8 cellular contexts compared by ENCODE assay signal in the genomic region with DNA sequence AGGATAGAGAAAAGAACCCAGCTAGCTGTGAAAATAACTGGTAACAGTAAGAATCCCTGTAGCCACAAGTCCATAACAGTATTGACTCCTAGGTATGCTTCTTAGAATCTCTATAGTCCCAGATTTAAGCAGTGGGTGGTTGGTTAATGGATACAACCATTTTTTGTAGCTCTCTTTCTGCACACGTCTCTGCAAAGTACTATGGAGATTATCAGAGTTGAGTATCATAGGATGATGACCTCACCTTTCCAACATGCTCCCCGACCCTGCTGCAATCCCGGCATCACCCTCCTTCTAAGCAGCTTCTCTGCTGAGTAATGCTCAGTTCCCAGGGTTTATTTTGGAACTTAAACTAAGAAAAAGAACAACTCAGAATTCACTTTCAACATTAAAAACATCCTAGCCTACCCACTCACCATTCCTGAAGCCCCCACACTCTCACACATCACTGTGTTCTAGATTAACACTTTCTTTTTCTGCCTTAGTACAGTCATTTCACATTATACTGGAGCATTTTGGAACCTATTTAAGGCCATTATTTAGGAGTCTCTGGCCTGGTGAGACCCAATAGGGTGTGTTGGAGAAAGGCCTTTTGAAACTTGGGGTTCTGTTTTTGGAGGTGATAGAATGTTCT. TPM values are rescaled to one million over a fixed set of nuclear protein-coding genes. Genes with fewer than 3 reads are reported as not detected.
DNase-seq lines count a peak whose midpoint lies in the region; ATAC-seq lines count a peak whose summit lies in the region.
"Had no signal": no experiment of that assay in that cellular context is flagged by ENCODE, and none has a peak within 500 bp of the region (broad histone marks: within the 10 kb centered on the region; RNA-seq: fewer than 3 reads in every experiment).

No MANE protein-coding gene starts in this region.

- H3K4me3 Mint-ChIP-seq in naive thymus-derived CD4-positive, alpha-beta T cell, result no peak overlapping the region

- no peaks in the 10 kb centered on the region for H3K27me3 ChIP-seq in naive thymus-derived CD4-positive, alpha-beta T cell (ENCODE audit: control insufficient read depth in 2 of 2, insufficient read depth in 2 of 2, low read length in 2 of 2)

- no peak for ATAC-seq in naive thymus-derived CD4-positive, alpha-beta T cell
- ATAC-seq in HG03565 (IDR thresholded peaks at IDR 0.05; ENCODE audit: unreplicated experiment), result no peak
- ATAC-seq in GM21528 (IDR thresholded peaks at IDR 0.05; ENCODE audit: low FRiP score, unreplicated experiment), result no peak

- DNase-seq in GM03348 (ENCODE audit: low spot score) (peak; percentile 84), RPMI7951 (ENCODE audit: low read depth) (peak; percentile 62), fibroblast of peridontal ligament (ENCODE audit: extremely low read depth) (peak; percentile 90), skeletal muscle cell (ENCODE audit: low read depth) (no peak)
- DNase-seq in naive thymus-derived CD4-positive, alpha-beta T cell, result no peak
- DNase-seq: NCI-H1417 had no signal

- peaks cover 7 to 18% (median 8%) of the 10 kb centered on the region in 5 donors for H3K36me3 Mint-ChIP-seq in naive thymus-derived CD4-positive, alpha-beta T cell

- H3K9me3 Mint-ChIP-seq in naive thymus-derived CD4-positive, alpha-beta T cell, result no peaks in the 10 kb centered on the region

- intact Hi-C loops in naive thymus-derived CD4-positive, alpha-beta T cell (cut with micrococcal nuclease), result no loop called here

- H3K27ac ChIP-seq in naive thymus-derived CD4-positive, alpha-beta T cell (ENCODE audit: low read depth, low read length), result no peak overlapping the region

- H3K4me1 ChIP-seq in naive thymus-derived CD4-positive, alpha-beta T cell (ENCODE audit: control insufficient read depth in 2 of 2, insufficient read depth in 2 of 2, low read length in 2 of 2), result peaks cover 0 to 4% of the 10 kb centered on the region in 2 donors

- no peaks in the 10 kb centered on the region for H3K27me3 Mint-ChIP-seq in naive thymus-derived CD4-positive, alpha-beta T cell

- CTCF ChIA-PET in naive thymus-derived CD4-positive, alpha-beta T cell (lab: Charles Lee), result interaction anchor here (0.6 to 6.3 kb wide), 3 partner anchors 12 to 289 kb away, joined by 3 to 74 read pairs (median 3); no protein-coding TSS in a partner anchor

- peaks cover 17 to 32% (median 24%) of the 10 kb centered on the region in 7 donors for H3K4me1 Mint-ChIP-seq in naive thymus-derived CD4-positive, alpha-beta T cell

- H3K9me3 ChIP-seq in naive thymus-derived CD4-positive, alpha-beta T cell (ENCODE audit: control insufficient read depth in 2 of 3, low read length in 3 of 3), result no peaks in the 10 kb centered on the region

- POLR2A ChIA-PET in naive thymus-derived CD4-positive, alpha-beta T cell (lab: Charles Lee), result interaction anchor here (0.5 to 12.8 kb wide), 7 partner anchors 9 to 336 kb away, joined by 3 to 253 read pairs (median 17); partner anchors contain the start of genes C1orf56, GABPB2, PSMB4 and SEMA6C

- H3K4me3 ChIP-seq in skeletal muscle cell (ENCODE audit: low read depth, low read length), result peak overlapping the region; percentile 8
- H3K4me3 ChIP-seq in naive thymus-derived CD4-positive, alpha-beta T cell (ENCODE audit: low read length), result no peak overlapping the region

- H3K27ac Mint-ChIP-seq in naive thymus-derived CD4-positive, alpha-beta T cell, result peak overlapping the region in 2 of 9 donors; percentile 8 to 28

- peaks cover 0 to 16% (median 0%) of the 10 kb centered on the region in 3 experiments for H3K36me3 ChIP-seq in naive thymus-derived CD4-positive, alpha-beta T cell (ENCODE audit: control insufficient read depth in 2 of 3, insufficient read depth in 3 of 3, low read length in 3 of 3)

RNA-seq across cellular contexts. Expression of gene MLLT11, which starts 2.7 kb away (rescaled TPM):
- 16.8 and 20.5 TPM in 2 replicates for total RNA-seq in RPMI7951 (2014; rRNA removed; shearing (Covaris generic))
- 1 to 10 TPM; 3.3 to 6.0 (median 4.6) TPM for total RNA-seq in naive thymus-derived CD4-positive, alpha-beta T cell
- polyA plus RNA-seq in naive thymus-derived CD4-positive, alpha-beta T cell, result 1 to 10 TPM; 3.7 to 4.8 TPM

RNA-seq across cellular contexts. Expression of gene CDC42SE1, which starts 3.4 kb away (rescaled TPM):
- 54.9 and 60.2 TPM in 2 replicates for total RNA-seq in RPMI7951 (2014; rRNA removed; shearing (Covaris generic))
- total RNA-seq in naive thymus-derived CD4-positive, alpha-beta T cell, result 100 to 1,000 TPM; 362 to 516 (median 425) TPM
- 100 to 1,000 TPM in 1 of 2 donors, 10 to 100 TPM in 1; 85.6 to 111 TPM for polyA plus RNA-seq in naive thymus-derived CD4-positive, alpha-beta T cell

RNA-seq across cellular contexts. Expression of gene GABPB2, which starts 7.7 kb away (rescaled TPM):
- 6.3 and 6.7 TPM in 2 replicates for total RNA-seq in RPMI7951 (2014; rRNA removed; shearing (Covaris generic))
- 10 to 100 TPM; 13.7 to 42.2 (median 32.2) TPM for total RNA-seq in naive thymus-derived CD4-positive, alpha-beta T cell
- 10 to 100 TPM in 1 of 2 donors, 1 to 10 TPM in 1; 9.6 to 17.8 TPM for polyA plus RNA-seq in naive thymus-derived CD4-positive, alpha-beta T cell

RNA-seq across cellular contexts. Expression of gene C1orf56, which starts 15.3 kb away (rescaled TPM):
- total RNA-seq in RPMI7951 (2014; rRNA removed; shearing (Covaris generic)), result 3.0 and 3.2 TPM in 2 replicates
- total RNA-seq in naive thymus-derived CD4-positive, alpha-beta T cell, result 1 to 10 TPM in 2 of 5 experiments, under 1 TPM in 3; 0.64 to 3.2 (median 0.82) TPM
- polyA plus RNA-seq in naive thymus-derived CD4-positive, alpha-beta T cell, result 1 to 10 TPM; 3.5 to 4.3 TPM

RNA-seq across cellular contexts. Expression of gene BNIPL, which starts 26.5 kb away (rescaled TPM):
- total RNA-seq in RPMI7951 (2014; rRNA removed; shearing (Covaris generic)), result 0.48 TPM in 1 of 2 replicates, not detected in the other
- total RNA-seq in naive thymus-derived CD4-positive, alpha-beta T cell, result 1 to 10 TPM in 4 of 5 experiments, under 1 TPM in 1; 0.37 to 9.4 (median 1.9) TPM
- under 1 TPM; 0.08 to 0.17 TPM for polyA plus RNA-seq in naive thymus-derived CD4-positive, alpha-beta T cell

Comparison
In these comparisons a context has a peak if more than half of its experiments do, and no peak if none do; other contexts are left out.
1. DNase-seq: peak in GM03348 (single experiment), RPMI7951 (single experiment) and fibroblast of peridontal ligament (single experiment); none in skeletal muscle cell (single experiment) and naive thymus-derived CD4-positive, alpha-beta T cell (0 of 9).